30 cellular contexts compared by ENCODE assay signal in the genomic region with DNA sequence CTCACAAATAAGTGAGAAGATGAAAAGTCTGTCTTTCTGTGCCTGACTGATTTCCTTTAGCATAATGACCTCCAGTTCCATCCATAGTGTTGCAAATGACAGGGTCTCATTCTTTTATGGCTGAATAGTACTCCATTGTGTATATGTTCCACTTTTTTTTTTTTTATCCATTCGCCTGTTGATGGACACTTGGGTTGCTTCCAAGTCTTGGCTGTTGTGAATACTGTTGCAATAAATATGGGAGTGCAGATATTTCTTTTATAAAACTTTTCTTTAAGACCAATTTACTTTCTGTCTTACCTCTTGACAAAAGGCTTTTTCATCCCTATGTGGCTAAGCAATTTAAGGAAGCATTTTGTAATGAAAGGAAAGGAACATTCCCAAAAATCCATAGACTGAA.
"Had no signal": no experiment of that assay in that cellular context is flagged by ENCODE, and none has a peak within 500 bp of the region (broad histone marks: within the 10 kb centered on the region; RNA-seq: fewer than 3 reads in every experiment).

No MANE protein-coding gene starts in this region.

- H3K27me3 ChIP-seq: adrenal gland, ascending aorta, body of pancreas, brain microvascular endothelial cell, breast epithelium, cardiac muscle cell had no signal

- H3K36me3 ChIP-seq: adrenal gland, ascending aorta, brain microvascular endothelial cell, breast epithelium, cardiac muscle cell had no signal

- H3K9me3 ChIP-seq: ascending aorta, body of pancreas, breast epithelium had no signal

- ATAC-seq: activated naive CD4-positive, alpha-beta T cell treated with anti-CD3 and anti-CD28 coated beads, Interleukin-2, amount 50 U/mL, for 72 hours; activated naive CD8-positive, alpha-beta T cell treated with anti-CD3 and anti-CD28 coated beads, Interleukin-2, amount 50 U/mL, for 24 hours; activated T-cell treated with anti-CD3 and anti-CD28 coated beads, Interleukin-2, amount 50 U/mL, for 4 hours; activated T-cell treated with anti-CD3 and anti-CD28 coated beads, Interleukin-2, amount 50 U/mL, for 72 hours; activated T-helper 17 cell treated with anti-CD3 and anti-CD28 coated beads, Interleukin-2, amount 50 U/mL, for 72 hours; body of pancreas had no signal

- H3K27ac ChIP-seq: adrenal gland, ascending aorta, body of pancreas, brain microvascular endothelial cell, breast epithelium, cardiac muscle cell had no signal

- H3K4me3 ChIP-seq: adrenal gland, ascending aorta, body of pancreas, breast epithelium, cardiac muscle cell had no signal

- DNase-seq: activated effector memory CD4-positive, alpha-beta T cell treated with anti-CD3 and anti-CD28 coated beads, Interleukin-2, amount 50 U/mL, for 16 hours; activated effector memory CD4-positive, alpha-beta T cell treated with Interleukin-2 at 50 U/mL for 16 hours; activated gamma-delta T cell; activated gamma-delta T cell treated with Interleukin-2 at 50 U/mL for 16 hours; activated naive CD4-positive, alpha-beta T cell; activated naive CD4-positive, alpha-beta T cell treated with anti-CD3 and anti-CD28 coated beads for 36 hours; activated naive CD4-positive, alpha-beta T cell treated with anti-CD3 and anti-CD28 coated beads, Interleukin-2, amount 10 ng/mL, durations not matched to agents 7 days and 5 days; activated naive CD4-positive, alpha-beta T cell treated with anti-CD3 and anti-CD28 coated beads, Interleukin-2, amount 50 U/mL, for 16 hours; activated naive CD4-positive, alpha-beta T cell treated with Interleukin-2 at 50 U/mL for 16 hours; activated naive CD8-positive, alpha-beta T cell treated with anti-CD3 and anti-CD28 coated beads for 36 hours; activated naive CD8-positive, alpha-beta T cell treated with anti-CD3 and anti-CD28 coated beads, Interleukin-2, amount 10 ng/mL, durations not matched to agents 7 days and 5 days; activated naive CD8-positive, alpha-beta T cell treated with anti-CD3 and anti-CD28 coated beads, Interleukin-2, amount 50 U/mL, for 24 hours; activated T-cell treated with anti-CD3 and anti-CD28 coated beads, Interleukin-2, amount 50 U/mL, for 4 hours; activated T-cell treated with anti-CD3 and anti-CD28 coated beads, Interleukin-2, amount 50 U/mL, for 48 hours; activated T-cell treated with anti-CD3 and anti-CD28 coated beads, Interleukin-2, amount 50 U/mL, for 72 hours; adrenal gland; amniotic stem cell; amygdala; anterior cingulate cortex; aorta; body of pancreas; brain microvascular endothelial cell; caudate nucleus; central memory CD4-positive, alpha-beta T cell; cerebellar nuclear complex had no signal

- H3K4me1 ChIP-seq: adrenal gland, ascending aorta, breast epithelium had no signal
